ENCODE assay signal across 8 cellular contexts in genomic region chr5:74934949-74935751, GRCh38.
DNase-seq lines count a peak whose midpoint lies in the region; TF ChIP-seq lines count a peak whose summit lies in the region.

No MANE protein-coding gene starts in this region.

- H3K27me3 Mint-ChIP-seq in activated naive CD4-positive, alpha-beta T cell treated with anti-CD3 and anti-CD28 coated beads, Interleukin-2, amount 10 ng/mL, durations not matched to agents 7 days and 5 days: no peaks in the 10 kb centered on the region

- H3K4me3 Mint-ChIP-seq in activated naive CD4-positive, alpha-beta T cell treated with anti-CD3 and anti-CD28 coated beads, Interleukin-2, amount 10 ng/mL, durations not matched to agents 7 days and 5 days: peak overlapping the region; percentile 49

- peaks cover 37% of the 10 kb centered on the region for H3K4me1 Mint-ChIP-seq in activated naive CD4-positive, alpha-beta T cell treated with anti-CD3 and anti-CD28 coated beads, Interleukin-2, amount 10 ng/mL, durations not matched to agents 7 days and 5 days

- peak; percentile 41; the same call in 1 of the 2 replicates for TF ChIP-seq CTCF in LNCAP (IDR thresholded peaks at IDR 0.05)
- no peak for TF ChIP-seq CTCF in GM13976 (IDR thresholded peaks at IDR 0.05; ENCODE audit: borderline replicate concordance, control extremely low read depth, extremely low read depth, insufficient read depth, missing control alignments)

- peak overlapping the region; percentile 89 for H3K27ac Mint-ChIP-seq in activated naive CD4-positive, alpha-beta T cell treated with anti-CD3 and anti-CD28 coated beads, Interleukin-2, amount 10 ng/mL, durations not matched to agents 7 days and 5 days

- H3K36me3 Mint-ChIP-seq in activated naive CD4-positive, alpha-beta T cell treated with anti-CD3 and anti-CD28 coated beads, Interleukin-2, amount 10 ng/mL, durations not matched to agents 7 days and 5 days: no peaks in the 10 kb centered on the region

- DNase-seq in Daoy (ENCODE audit: low read depth) (peak; percentile 48), iris pigment epithelial cell (ENCODE audit: low read depth) (peak; percentile 54), NCI-H2227 (lab: John Stamatoyannopoulos, UW; ENCODE audit: unreplicated experiment) (no peak), GM13976 (ENCODE audit: low spot score) (no peak), NCI-H1048 (lab: John Stamatoyannopoulos, UW) (no peak)
- peak; percentile 36 for DNase-seq in activated naive CD4-positive, alpha-beta T cell treated with anti-CD3 and anti-CD28 coated beads, Interleukin-2, amount 10 ng/mL, durations not matched to agents 7 days and 5 days
- DNase-seq in activated effector memory CD4-positive, alpha-beta T cell treated with Interleukin-2 at 50 U/mL for 16 hours: no peak

- CTCF ChIA-PET in activated naive CD4-positive, alpha-beta T cell treated with anti-CD3 and anti-CD28 coated beads, Interleukin-2, amount 10 ng/mL, durations not matched to agents 7 days and 5 days (lab: Charles Lee): interaction anchor here (0.6 to 2.0 kb wide), 10 partner anchors 10 to 116 kb away, joined by 3 to 17 read pairs (median 4); partner anchors contain the start of gene GCNT4

- in situ Hi-C loops in GM13976 (cut with MboI; ENCODE audit: low sequenced_read_pairs, unreplicated experiment): no loop called here

- no peaks in the 10 kb centered on the region for H3K9me3 Mint-ChIP-seq in activated naive CD4-positive, alpha-beta T cell treated with anti-CD3 and anti-CD28 coated beads, Interleukin-2, amount 10 ng/mL, durations not matched to agents 7 days and 5 days

Comparison
In these comparisons a context has a peak if more than half of its experiments do, and no peak if none do; other contexts are left out.
1. DNase-seq: peak in Daoy (single experiment), activated naive CD4-positive, alpha-beta T cell treated with anti-CD3 and anti-CD28 coated beads, Interleukin-2, amount 10 ng/mL, durations not matched to agents 7 days and 5 days (single experiment) and iris pigment epithelial cell (single experiment); none in activated effector memory CD4-positive, alpha-beta T cell treated with Interleukin-2 at 50 U/mL for 16 hours (single experiment), NCI-H2227 (single experiment), GM13976 (single experiment) and NCI-H1048 (single experiment).